Comparison of ENCODE assay signal across 18 cellular contexts in genomic region chr10:131872011-131872836, GRCh38. TPM values are rescaled to one million over a fixed set of nuclear protein-coding genes. Genes with fewer than 3 reads are reported as not detected.
DNase-seq lines count a peak whose midpoint lies in the region; ATAC-seq, FAIRE-seq and TF ChIP-seq lines count a peak whose summit lies in the region.
"Had no signal": no experiment of that assay in that cellular context is flagged by ENCODE, and none has a peak within 500 bp of the region (broad histone marks: within the 10 kb centered on the region; RNA-seq: fewer than 3 reads in every experiment).

No MANE protein-coding gene starts in this region.

- H3K79me2 ChIP-seq in H1 (ENCODE audit: control insufficient read depth in 1 of 2, insufficient read depth in 2 of 2, low read length in 2 of 2) = no peaks in the 10 kb centered on the region

- no peaks in the 10 kb centered on the region; a peak in 1 of 7 replicates for H3K27me3 ChIP-seq in H1 (replicated peaks in 1 of 4; ENCODE audit: control insufficient read depth in 3 of 4, extremely low read depth in 1 of 4, insufficient read depth in 3 of 4, low read length in 3 of 4)
- H3K27me3 ChIP-seq in spleen (replicated peaks in 1 of 7) = peaks cover 0 to 50% (median 12%) of the 10 kb centered on the region in 7 donors
- H3K27me3 ChIP-seq: BE2C had no signal

- H3K9ac ChIP-seq in H1 (replicated peaks in 1 of 4; ENCODE audit: extremely low read depth in 1 of 4, low read depth in 3 of 4, low read length in 3 of 4) = no peak overlapping the region
- H3K9ac ChIP-seq: GM23248 had no signal

- no peak overlapping the region for H3K4ac ChIP-seq in H1 (replicated peaks; ENCODE audit: insufficient read length, low read depth, low read length)

- H3K4me2 ChIP-seq in H1 (ENCODE audit: insufficient read depth in 1 of 2, low read depth in 2 of 2, low read length in 2 of 2) = no peak overlapping the region

- H3K14ac ChIP-seq in H1 (ENCODE audit: insufficient read length) = no peak overlapping the region

- no peaks in the 10 kb centered on the region; a peak in 1 of 4 replicates for H3K9me3 ChIP-seq in H1 (ENCODE audit: insufficient read depth in 2 of 2, low read depth in 1 of 2, low read length in 1 of 2)
- H3K9me3 ChIP-seq in spleen = no peaks in the 10 kb centered on the region
- H3K9me3 ChIP-seq: BE2C had no signal

- POLR2A ChIA-PET in H1 (lab: Charles Lee; ENCODE audit: partially characterized antibody) = interaction anchor here (1.3 kb wide), 1 partner anchor 28 kb away, joined by 4 read pairs; the partner anchor contains the start of gene PPP2R2D

- no peak overlapping the region for H2BK120ac ChIP-seq in H1 (replicated peaks; ENCODE audit: low read depth, low read length)

- H3K36me3 Mint-ChIP-seq in CD14-positive monocyte (no peaks in the 10 kb centered on the region), nephron progenitor cell (ENCODE audit: low read depth) (no peaks in the 10 kb centered on the region)
- H3K36me3 Mint-ChIP-seq: CD8-positive, alpha-beta T cell had no signal

- H3K9me3 Mint-ChIP-seq in CD14-positive monocyte (peaks cover 0 to 7% (median 3%) of the 10 kb centered on the region in 7 donors), nephron progenitor cell (peaks cover 19% of the 10 kb centered on the region)
- H3K9me3 Mint-ChIP-seq in stimulated activated naive CD8-positive, alpha-beta T cell treated with anti-CD3 and anti-CD28 coated beads, Interleukin-15, amount 100 ng/mL, for 72 hours = no peaks in the 10 kb centered on the region
- H3K9me3 Mint-ChIP-seq: CD8-positive, alpha-beta T cell; HFFc6 had no signal

- TF ChIP-seq EP300 in H1 (IDR thresholded peaks at IDR 0.05; ENCODE audit: borderline replicate concordance in 1 of 2, low read depth in 2 of 2, low read length in 2 of 2) = no peak

- no peak overlapping the region for H2AK5ac ChIP-seq in H1 (ENCODE audit: low read depth, low read length)

- no peak for TF ChIP-seq CTCF in CD14-positive monocyte (IDR thresholded peaks at IDR 0.05)
- TF ChIP-seq CTCF in H1 (IDR thresholded peaks at IDR 0.05; ENCODE audit: control extremely low read depth in 1 of 3, insufficient read depth in 1 of 3, low read depth in 1 of 3, low read length in 3 of 3) = no peak
- no peak for TF ChIP-seq CTCF in nephron progenitor cell (IDR thresholded peaks at IDR 0.05)
- TF ChIP-seq CTCF in spleen (IDR thresholded peaks at IDR 0.05 in 8 of 11, conservative IDR thresholded peaks at IDR 0.05 in 3 of 11) = no peak

- H3K23me2 ChIP-seq in H1 (ENCODE audit: low read depth, low read length) = no peaks in the 10 kb centered on the region

- H3K18ac ChIP-seq in H1 (ENCODE audit: extremely low read depth, low read length) = no peak overlapping the region; the same call in 1 of the 2 replicates

- no peak overlapping the region for H2BK12ac ChIP-seq in H1 (ENCODE audit: low read depth, low read length)

- H3K23ac ChIP-seq in H1 (ENCODE audit: insufficient read length) = no peak overlapping the region

- peaks cover 3 to 11% (median 5%) of the 10 kb centered on the region in 3 donors for H3K27me3 Mint-ChIP-seq in CD14-positive monocyte (ENCODE audit: low read depth in 3 of 3)
- peaks cover 16% of the 10 kb centered on the region for H3K27me3 Mint-ChIP-seq in nephron progenitor cell (ENCODE audit: low read depth, poor library complexity)
- peaks cover 28% of the 10 kb centered on the region for H3K27me3 Mint-ChIP-seq in stimulated activated naive CD8-positive, alpha-beta T cell treated with anti-CD3 and anti-CD28 coated beads, Interleukin-15, amount 100 ng/mL, for 72 hours

- CTCF ChIA-PET in H1 (lab: Charles Lee; ENCODE audit: partially characterized antibody) = interaction anchor here (0.9 to 3.8 kb wide), 11 partner anchors 12 to 418 kb away, joined by 3 to 21 read pairs (median 11); no protein-coding TSS in a partner anchor

- H2BK5ac ChIP-seq in H1 (ENCODE audit: low read depth, low read length) = no peak overlapping the region

- TF ChIP-seq RAD21 in H1 (IDR thresholded peaks at IDR 0.05 in 1 of 2, conservative IDR thresholded peaks at IDR 0.05 in 1 of 2; ENCODE audit: low read depth in 2 of 2, low read length in 2 of 2) = no peak

- H3K27ac ChIP-seq in H1 (ENCODE audit: low read depth, low read length) (no peak overlapping the region), spleen (no peak overlapping the region)
- H3K27ac ChIP-seq: C4-2B, GM23248, HL-60 had no signal

- TF ChIP-seq POLR2A in H1 (IDR thresholded peaks at IDR 0.05; ENCODE audit: control extremely low read depth in 1 of 2, low read depth in 2 of 2, low read length in 2 of 2) = no peak
- no peak for TF ChIP-seq POLR2A in spleen (IDR thresholded peaks at IDR 0.05)

- no peak overlapping the region for H3K56ac ChIP-seq in H1 (replicated peaks; ENCODE audit: insufficient read length, low read depth, low read length)

- peaks cover 3% of the 10 kb centered on the region for H3K4me1 Mint-ChIP-seq in CD14-positive monocyte
- peaks cover 11% of the 10 kb centered on the region for H3K4me1 Mint-ChIP-seq in nephron progenitor cell
- peaks cover 6% of the 10 kb centered on the region for H3K4me1 Mint-ChIP-seq in stimulated activated naive CD8-positive, alpha-beta T cell treated with anti-CD3 and anti-CD28 coated beads, Interleukin-15, amount 100 ng/mL, for 72 hours

- H2BK15ac ChIP-seq in H1 (ENCODE audit: low read length) = no peak overlapping the region

- peaks cover 0 to 3% (median 0%) of the 10 kb centered on the region in 4 experiments; a peak in 2 of 7 replicates for H3K4me1 ChIP-seq in H1 (replicated peaks in 1 of 4; ENCODE audit: control insufficient read depth in 3 of 4, insufficient read depth in 4 of 4, low read length in 3 of 4)
- peaks cover 0 to 9% (median 6%) of the 10 kb centered on the region in 6 donors for H3K4me1 ChIP-seq in spleen
- H3K4me1 ChIP-seq: BE2C had no signal

- H3K4me3 ChIP-seq in H1 (ENCODE audit: extremely low read depth in 1 of 4, insufficient read depth in 2 of 4, low read depth in 3 of 4, low read length in 4 of 4) = no peak overlapping the region
- H3K4me3 ChIP-seq in spleen = no peak overlapping the region
- H3K4me3 ChIP-seq: GM23248 had no signal

- peak overlapping the region; percentile 15 for H4K91ac ChIP-seq in H1 (replicated peaks; ENCODE audit: insufficient read length, low read length)

- no peak overlapping the region for H3K27ac Mint-ChIP-seq in CD14-positive monocyte
- H3K27ac Mint-ChIP-seq in nephron progenitor cell = peak overlapping the region; percentile 83
- no peak overlapping the region for H3K27ac Mint-ChIP-seq in stimulated activated naive CD8-positive, alpha-beta T cell treated with anti-CD3 and anti-CD28 coated beads, Interleukin-15, amount 100 ng/mL, for 72 hours
- H3K27ac Mint-ChIP-seq: CD8-positive, alpha-beta T cell; HFFc6 had no signal

- intact Hi-C loops in CD14-positive monocyte (cut with micrococcal nuclease) (loop anchor here in 1 of 2 donors (5.0 kb wide), 2 partner anchors 420 to 1680 kb away; no protein-coding TSS in a partner anchor), spleen (cut with DNase I; ENCODE audit: low total_unique reads) (loop anchor here (10.0 kb wide), 1 partner anchor 1677 kb away; no protein-coding TSS in a partner anchor)

- H2BK20ac ChIP-seq in H1 (ENCODE audit: low read length) = no peak overlapping the region

- no peaks in the 10 kb centered on the region for H3K79me1 ChIP-seq in H1 (ENCODE audit: low read depth, low read length)

- DNase-seq in CD14-positive monocyte (ENCODE audit: low spot score) (peak; percentile 34), H1 (ENCODE audit: low read depth in 1 of 2, low spot score in 2 of 2) (no peak), nephron progenitor cell (no peak), spleen (peak; percentile 69), AML-193 (lab: John Stamatoyannopoulos, UW) (no peak), glomerular visceral epithelial cell (ENCODE audit: extremely low spot score) (no peak)
- DNase-seq in stimulated activated naive CD8-positive, alpha-beta T cell treated with anti-CD3 and anti-CD28 coated beads, Interleukin-15, amount 100 ng/mL, for 72 hours = no peak
- DNase-seq: BE2C; Calu3; CD8-positive, alpha-beta T cell; GF-D8; GM23248; HFFc6 had no signal

- WGBS in H1 (ENCODE audit: extremely low coverage in 1 of 2, insufficient coverage in 1 of 2, insufficient read length in 1 of 2, insufficient replicate concordance in 2 of 2, low coverage in 1 of 2, low lambda C conversion rate in 2 of 2, missing lambda C conversion rate in 1 of 2), 2 experiments = 90% methylated on average over 27 of the region's 27 CpGs; no CpG with 5 or more reads in 1 of the 2 experiments
- 78 to 86% (median 85%) methylated on average over 16 to 27 of the region's 27 CpGs for whole genome bisulfite sequencing in spleen, 5 donors

- no peak overlapping the region for H3K4me3 Mint-ChIP-seq in CD14-positive monocyte
- no peak overlapping the region for H3K4me3 Mint-ChIP-seq in nephron progenitor cell
- H3K4me3 Mint-ChIP-seq in stimulated activated naive CD8-positive, alpha-beta T cell treated with anti-CD3 and anti-CD28 coated beads, Interleukin-15, amount 100 ng/mL, for 72 hours = no peak overlapping the region
- H3K4me3 Mint-ChIP-seq: CD8-positive, alpha-beta T cell; HFFc6 had no signal

- FAIRE-seq in H1 (lab: Jason Lieb, UNC) = no peak
- FAIRE-seq: H54 had no signal

- H3K36me3 ChIP-seq in H1 (ENCODE audit: control insufficient read depth in 2 of 4, insufficient read depth in 4 of 4, low read length in 3 of 4) (no peaks in the 10 kb centered on the region), spleen (no peaks in the 10 kb centered on the region)
- H3K36me3 ChIP-seq: BE2C had no signal

- no peak for ATAC-seq in GM18873 (IDR thresholded peaks at IDR 0.05; ENCODE audit: low FRiP score, unreplicated experiment)
- no peak for ATAC-seq in stimulated activated naive CD8-positive, alpha-beta T cell treated with anti-CD3 and anti-CD28 coated beads, Interleukin-15, amount 100 ng/mL, for 72 hours
- ATAC-seq: CD8-positive, alpha-beta T cell; HCT116 had no signal

- H2AFZ ChIP-seq in H1 (ENCODE audit: low read length) = no peak overlapping the region
- H2AFZ ChIP-seq: GM23248 had no signal

- H4K8ac ChIP-seq in H1 (ENCODE audit: extremely low read depth, insufficient read depth, low read length) = no peak overlapping the region

- no peaks in the 10 kb centered on the region for H4K20me1 ChIP-seq in H1 (replicated peaks in 1 of 2; ENCODE audit: control insufficient read depth in 1 of 2, insufficient read depth in 2 of 2, low read length in 2 of 2)

- no peak overlapping the region for H4K5ac ChIP-seq in H1 (ENCODE audit: insufficient read length, low read depth, low read length)

RNA-seq across cellular contexts. Expression of gene PPP2R2D, which starts 28.6 kb away (rescaled TPM):
- polyA plus RNA-seq in CD14-positive monocyte (10 to 100 TPM; 12.8 to 12.9 TPM), H1 (2011; rRNA removed) (22.8 and 25.4 TPM in 2 replicates), spleen (10 to 100 TPM; 15.6 to 21.0 (median 17.3) TPM)
- 32.8 and 34.1 TPM in 2 replicates for total RNA-seq in H1 (2021; fragmentation: NEBNext Ultra II Directional; extraction: Animal tissue kit (Norgen Biotek cat#: 25700))
- polyA plus RNA-seq in H1 (2011; cell fraction: cytosol; rRNA removed) = 27.9 TPM
- 48.3 TPM for polyA plus RNA-seq in H1 (2011; cell fraction: nucleus; rRNA removed)
- 23.0 to 27.3 TPM (median 25.8 TPM) in 4 replicates for polyA plus RNA-seq in H1 (2012, experiment 1 of 2)
- 17.9 TPM for polyA plus RNA-seq in H1 (2012, experiment 2 of 2)
- 25.0 TPM for polyA plus RNA-seq in H1 (2013, experiment 1 of 2)
- 25.3 TPM for polyA plus RNA-seq in H1 (2013, experiment 2 of 2)
- 38.8 and 40.7 TPM in 2 replicates for polyA minus RNA-seq in H1 (2011; rRNA and poly(A)+ RNA removed)
- polyA minus RNA-seq in H1 (2011; cell fraction: cytosol; rRNA and poly(A)+ RNA removed) = 18.9 TPM
- 42.4 TPM for polyA minus RNA-seq in H1 (2011; cell fraction: nucleus; rRNA and poly(A)+ RNA removed)
- 10 to 100 TPM; 28.0 to 41.2 (median 35.3) TPM for total RNA-seq in spleen

Comparison
In these comparisons a context has a peak if more than half of its experiments do, and no peak if none do; other contexts are left out.
1. DNase-seq: peak in CD14-positive monocyte (single experiment) and spleen (single experiment); none in H1 (0 of 2), nephron progenitor cell (single experiment), AML-193 (0 of 2), stimulated activated naive CD8-positive, alpha-beta T cell treated with anti-CD3 and anti-CD28 coated beads, Interleukin-15, amount 100 ng/mL, for 72 hours (0 of 2) and glomerular visceral epithelial cell (single experiment).